Comparison of ENCODE assay signal across 20 cellular contexts in the genomic region with DNA sequence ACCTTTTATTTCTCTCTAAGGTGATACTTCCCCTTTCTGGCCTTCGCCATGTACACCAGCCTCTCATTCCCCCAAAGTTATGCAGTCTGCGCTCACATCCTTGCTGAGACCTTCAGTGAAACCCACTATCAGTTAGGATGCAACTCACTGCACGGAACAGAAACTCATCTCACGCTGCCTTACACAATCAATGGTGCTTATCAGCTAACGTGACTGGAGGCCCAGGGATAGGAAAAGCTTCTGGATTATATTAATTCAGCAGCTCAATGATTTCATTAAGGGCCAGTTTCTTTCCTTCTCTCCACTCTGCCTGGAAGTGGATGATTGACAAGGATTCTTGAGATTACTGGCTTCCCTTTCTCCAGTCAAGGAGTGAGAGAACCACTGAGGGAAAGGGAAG. TPM values are rescaled to one million over a fixed set of nuclear protein-coding genes. Genes with fewer than 3 reads are reported as not detected.
A peak's percentile ranks its signal among the peaks of the same experiment; 100 is the strongest.
DNase-seq lines count a peak whose midpoint lies in the region; ATAC-seq and TF ChIP-seq lines count a peak whose summit lies in the region.
"Had no signal": no experiment of that assay in that cellular context is flagged by ENCODE, and none has a peak within 500 bp of the region (broad histone marks: within the 10 kb centered on the region; RNA-seq: fewer than 3 reads in every experiment).

No MANE protein-coding gene starts in this region.

- TF ChIP-seq EP300 in SK-N-SH (IDR thresholded peaks at IDR 0.05; ENCODE audit: borderline replicate concordance in 1 of 2, low read depth in 1 of 2, low read length in 1 of 2), result peak in 1 of 2 experiments; percentile 64; a peak in 1 of 4 replicates

- 49 to 55% methylated on average over 5 of the region's 5 CpGs for WGBS in heart right ventricle, 2 donors
- WGBS in SK-N-SH (ENCODE audit: low lambda C conversion rate), result 68% methylated on average over 5 of the region's 5 CpGs

- TF ChIP-seq CTCF in heart right ventricle (IDR thresholded peaks at IDR 0.05) (no peak), SK-N-SH (IDR thresholded peaks at IDR 0.05) (no peak), fibroblast of pulmonary artery (IDR thresholded peaks at IDR 0.05; ENCODE audit: low read length, missing control alignments) (no peak), nephron progenitor cell (IDR thresholded peaks at IDR 0.05) (no peak)

- H3K27me3 ChIP-seq in heart right ventricle (no peaks in the 10 kb centered on the region), SK-N-SH (ENCODE audit: insufficient read depth) (no peaks in the 10 kb centered on the region)
- no peaks in the 10 kb centered on the region for H3K27me3 ChIP-seq in naive thymus-derived CD4-positive, alpha-beta T cell (ENCODE audit: control insufficient read depth in 2 of 2, insufficient read depth in 2 of 2, low read length in 2 of 2)
- H3K27me3 ChIP-seq: SJCRH30 had no signal

- CTCF ChIA-PET in SK-N-SH (lab: Yijun Ruan, JAX), result interaction anchor here (0.6 kb wide), 1 partner anchor 26 kb away, joined by 3 read pairs; no protein-coding TSS in a partner anchor
- CTCF ChIA-PET in naive thymus-derived CD4-positive, alpha-beta T cell (lab: Charles Lee), result no interaction called here

- H3K4me2 ChIP-seq in SK-N-SH, result no peak overlapping the region
- H3K4me2 ChIP-seq: A549 had no signal

- H3K36me3 ChIP-seq in heart right ventricle (no peaks in the 10 kb centered on the region), SK-N-SH (replicated peaks in 1 of 2; ENCODE audit: control insufficient read depth in 1 of 2, insufficient read depth in 2 of 2, low read length in 1 of 2) (peaks cover 21 to 47% of the 10 kb centered on the region in 2 experiments)
- no peaks in the 10 kb centered on the region for H3K36me3 ChIP-seq in naive thymus-derived CD4-positive, alpha-beta T cell (ENCODE audit: control insufficient read depth in 2 of 3, insufficient read depth in 3 of 3, low read length in 3 of 3)
- H3K36me3 ChIP-seq: SJCRH30 had no signal

- peak overlapping the region; percentile 1 for H3K27ac Mint-ChIP-seq in nephron progenitor cell
- no peak overlapping the region for H3K27ac Mint-ChIP-seq in naive thymus-derived CD4-positive, alpha-beta T cell
- no peak overlapping the region for H3K27ac Mint-ChIP-seq in natural killer cell treated with Interleukin-12 subunit alpha and Interleukin-12 subunit beta and Interleukin-15 and Interleukin-18, amount 100 ng/mL, for 72 hours
- H3K27ac Mint-ChIP-seq: IgD-negative memory B cell had no signal

- peaks cover 16% of the 10 kb centered on the region for H3F3A ChIP-seq in SK-N-SH (replicated peaks; ENCODE audit: insufficient read depth)

- H3K27ac ChIP-seq in heart right ventricle, result peak overlapping the region in 8 of 10 donors; percentile 1 to 92 (median 59)
- H3K27ac ChIP-seq in SK-N-SH (ENCODE audit: low read depth in 2 of 2, low read length in 1 of 2), result no peak overlapping the region
- H3K27ac ChIP-seq in naive thymus-derived CD4-positive, alpha-beta T cell (ENCODE audit: low read depth, low read length), result no peak overlapping the region
- H3K27ac ChIP-seq: A549, SJCRH30 had no signal

- H3K4me3 ChIP-seq in heart right ventricle, result no peak overlapping the region
- no peak overlapping the region for H3K4me3 ChIP-seq in SK-N-SH (ENCODE audit: low read depth in 2 of 2, low read length in 1 of 2)
- no peak overlapping the region for H3K4me3 ChIP-seq in fibroblast of pulmonary artery (replicated peaks; ENCODE audit: low read depth, low read length)
- H3K4me3 ChIP-seq in naive thymus-derived CD4-positive, alpha-beta T cell (ENCODE audit: low read length), result no peak overlapping the region
- H3K4me3 ChIP-seq: A549, SJCRH30 had no signal

- H2AFZ ChIP-seq in SK-N-SH (ENCODE audit: low read depth), result no peak overlapping the region

- H3K4me1 Mint-ChIP-seq in nephron progenitor cell, result peaks cover 39% of the 10 kb centered on the region
- peaks cover 0 to 5% (median 0%) of the 10 kb centered on the region in 7 donors for H3K4me1 Mint-ChIP-seq in naive thymus-derived CD4-positive, alpha-beta T cell
- H3K4me1 Mint-ChIP-seq in natural killer cell treated with Interleukin-12 subunit alpha and Interleukin-12 subunit beta and Interleukin-15 and Interleukin-18, amount 100 ng/mL, for 72 hours (ENCODE audit: low read depth in 2 of 2), result no peaks in the 10 kb centered on the region
- H3K4me1 Mint-ChIP-seq: IgD-negative memory B cell had no signal

- H3K9me3 Mint-ChIP-seq in nephron progenitor cell, result no peaks in the 10 kb centered on the region
- peaks cover 0 to 10% (median 3%) of the 10 kb centered on the region in 11 donors for H3K9me3 Mint-ChIP-seq in naive thymus-derived CD4-positive, alpha-beta T cell
- peaks cover 5% of the 10 kb centered on the region for H3K9me3 Mint-ChIP-seq in natural killer cell treated with Interleukin-12 subunit alpha and Interleukin-12 subunit beta and Interleukin-15 and Interleukin-18, amount 100 ng/mL, for 72 hours

- peak; percentile 16; the same call in 1 of the 2 replicates for TF ChIP-seq RAD21 in SK-N-SH (IDR thresholded peaks at IDR 0.05; ENCODE audit: low read length)

- H3K9me3 ChIP-seq in heart right ventricle (no peaks in the 10 kb centered on the region), SK-N-SH (no peaks in the 10 kb centered on the region)
- no peaks in the 10 kb centered on the region for H3K9me3 ChIP-seq in naive thymus-derived CD4-positive, alpha-beta T cell (ENCODE audit: control insufficient read depth in 2 of 3, low read length in 3 of 3)
- H3K9me3 ChIP-seq: A549, SJCRH30 had no signal

- peaks cover 100% of the 10 kb centered on the region for H3K79me2 ChIP-seq in SK-N-SH (ENCODE audit: insufficient read depth)

- H3K36me3 Mint-ChIP-seq in nephron progenitor cell (ENCODE audit: low read depth), result peaks cover 28% of the 10 kb centered on the region
- H3K36me3 Mint-ChIP-seq in naive thymus-derived CD4-positive, alpha-beta T cell, result no peaks in the 10 kb centered on the region
- no peaks in the 10 kb centered on the region for H3K36me3 Mint-ChIP-seq in natural killer cell treated with Interleukin-12 subunit alpha and Interleukin-12 subunit beta and Interleukin-15 and Interleukin-18, amount 100 ng/mL, for 72 hours
- H3K36me3 Mint-ChIP-seq: IgD-negative memory B cell had no signal

- no peak overlapping the region for H3K4me3 Mint-ChIP-seq in nephron progenitor cell
- no peak overlapping the region for H3K4me3 Mint-ChIP-seq in naive thymus-derived CD4-positive, alpha-beta T cell
- no peak overlapping the region for H3K4me3 Mint-ChIP-seq in natural killer cell treated with Interleukin-12 subunit alpha and Interleukin-12 subunit beta and Interleukin-15 and Interleukin-18, amount 100 ng/mL, for 72 hours
- H3K4me3 Mint-ChIP-seq: IgD-negative memory B cell had no signal

- H4K20me1 ChIP-seq in SK-N-SH (ENCODE audit: insufficient read depth), result peaks cover 83% of the 10 kb centered on the region

- DNase-seq in heart right ventricle (no peak), Right ventricle myocardium inferior (ENCODE audit: missing footprints) (no peak), SK-N-SH (peak; percentile 44), fibroblast of pulmonary artery (ENCODE audit: low read depth) (peak; percentile 49), nephron progenitor cell (no peak), NCI-H1048 (lab: John Stamatoyannopoulos, UW) (no peak)
- DNase-seq in naive thymus-derived CD4-positive, alpha-beta T cell, result no peak
- DNase-seq in natural killer cell treated with Interleukin-12 subunit alpha and Interleukin-12 subunit beta and Interleukin-15 and Interleukin-18, amount 100 ng/mL, for 72 hours (ENCODE audit: low spot score), result no peak
- DNase-seq: C1 segment of cervical spinal cord, GDM1, GOT3, Kasumi-1, NCI-H1417, NCI-H1930, NCI-H446, NCI-H69, RPMI8226, SJCRH30 had no signal

- H3K27me3 Mint-ChIP-seq in nephron progenitor cell (ENCODE audit: low read depth, poor library complexity), result no peaks in the 10 kb centered on the region
- H3K27me3 Mint-ChIP-seq in naive thymus-derived CD4-positive, alpha-beta T cell, result no peaks in the 10 kb centered on the region
- H3K27me3 Mint-ChIP-seq in natural killer cell treated with Interleukin-12 subunit alpha and Interleukin-12 subunit beta and Interleukin-15 and Interleukin-18, amount 100 ng/mL, for 72 hours, result no peaks in the 10 kb centered on the region
- H3K27me3 Mint-ChIP-seq: IgD-negative memory B cell had no signal

- peak in 2 of 8 donors; percentile 4 to 14 for ATAC-seq in heart right ventricle
- ATAC-seq in Right ventricle myocardium inferior, result no peak
- no peak for ATAC-seq in naive thymus-derived CD4-positive, alpha-beta T cell
- no peak for ATAC-seq in natural killer cell treated with Interleukin-12 subunit alpha and Interleukin-12 subunit beta and Interleukin-15 and Interleukin-18, amount 100 ng/mL, for 72 hours
- ATAC-seq: A549 had no signal

- H3K9me2 ChIP-seq in SK-N-SH, result no peaks in the 10 kb centered on the region

- H3K4me1 ChIP-seq in heart right ventricle (peaks cover 0 to 67% (median 24%) of the 10 kb centered on the region in 9 donors), SK-N-SH (ENCODE audit: control insufficient read depth in 1 of 2, insufficient read depth in 2 of 2, low read depth in 1 of 2, low read length in 1 of 2) (peaks cover 7 to 16% of the 10 kb centered on the region in 2 experiments; a peak in 3 of 4 replicates)
- H3K4me1 ChIP-seq in naive thymus-derived CD4-positive, alpha-beta T cell (ENCODE audit: control insufficient read depth in 2 of 2, insufficient read depth in 2 of 2, low read length in 2 of 2), result no peaks in the 10 kb centered on the region
- H3K4me1 ChIP-seq: SJCRH30 had no signal

- intact Hi-C loops in heart right ventricle (cut with DNase I), result no loop called here
- intact Hi-C loops in Right ventricle myocardium inferior (cut with DNase I), result no loop called here
- intact Hi-C loops in naive thymus-derived CD4-positive, alpha-beta T cell (cut with micrococcal nuclease), result no loop called here

- no peak overlapping the region for H3K9ac ChIP-seq in SK-N-SH

- POLR2A ChIA-PET in SK-N-SH (lab: Yijun Ruan, JAX), result no interaction called here
- POLR2A ChIA-PET in naive thymus-derived CD4-positive, alpha-beta T cell (lab: Charles Lee), result no interaction called here

TF ChIP-seq in SK-N-SH, 30 proteins besides CTCF, POLR2A, EP300 and RAD21 (continues in another document):
- TF ChIP-seq CHD2 (IDR thresholded peaks at IDR 0.05; ENCODE audit: low read length, partially characterized antibody) (peak; percentile 61), RCOR1 (IDR thresholded peaks at IDR 0.05; ENCODE audit: low read length) (peak; percentile 81; the same call in 1 of the 2 replicates), TAF1 (IDR thresholded peaks at IDR 0.05; ENCODE audit: borderline replicate concordance, low read depth, low read length) (no peak), GATA2 (CRISPR knock-in tag; IDR thresholded peaks at IDR 0.05) (peak; percentile 92)

RNA-seq across cellular contexts. Expression of a gene that starts 44.8 kb away (rescaled TPM):
- total RNA-seq in heart right ventricle (100 to 1,000 TPM; 325 to 575 (median 518) TPM), Right ventricle myocardium inferior (293 TPM)
- polyA plus RNA-seq in heart right ventricle (100 to 1,000 TPM in 1 of 2 donors, 10 to 100 TPM in 1; 50.3 to 101 TPM), SK-N-SH (2012; rRNA removed) (146 and 186 TPM in 2 replicates)
- 189 and 223 TPM in 2 replicates for polyA plus RNA-seq in SK-N-SH (2012; cell fraction: cytosol; rRNA removed)
- polyA plus RNA-seq in SK-N-SH (2012; cell fraction: nucleus; rRNA removed), result 62.9 and 131 TPM in 2 replicates
- under 1 TPM in 3 of 5 experiments, not detected in 2; 0.15 to 0.27 (median 0.19) TPM for total RNA-seq in naive thymus-derived CD4-positive, alpha-beta T cell
- under 1 TPM; 0.05 to 0.45 TPM for polyA plus RNA-seq in naive thymus-derived CD4-positive, alpha-beta T cell
- 1 to 10 TPM in 1 of 2 donors, not detected in 1; 1.4 TPM for total RNA-seq in natural killer cell treated with Interleukin-12 subunit alpha and Interleukin-12 subunit beta and Interleukin-15 and Interleukin-18, amount 100 ng/mL, for 72 hours
- polyA plus RNA-seq: IgD-negative memory B cell had no signal

Comparison
In these comparisons a context has a peak if more than half of its experiments do, and no peak if none do; other contexts are left out.
1. DNase-seq: peak in SK-N-SH (single experiment) and fibroblast of pulmonary artery (single experiment); none in heart right ventricle (0 of 2), Right ventricle myocardium inferior (single experiment), nephron progenitor cell (single experiment), NCI-H1048 (single experiment), naive thymus-derived CD4-positive, alpha-beta T cell (0 of 9) and natural killer cell treated with Interleukin-12 subunit alpha and Interleukin-12 subunit beta and Interleukin-15 and Interleukin-18, amount 100 ng/mL, for 72 hours (single experiment).
2. H3K27ac ChIP-seq: peak in heart right ventricle (8 of 10); none in SK-N-SH (0 of 2) and naive thymus-derived CD4-positive, alpha-beta T cell (single experiment).
3. RNA of a gene that starts 44.8 kb away (total RNA-seq): 325 to 575 TPM in heart right ventricle and 293 TPM in Right ventricle myocardium inferior (single experiment); 1.4 TPM in natural killer cell treated with Interleukin-12 subunit alpha and Interleukin-12 subunit beta and Interleukin-15 and Interleukin-18, amount 100 ng/mL, for 72 hours and 0.15 to 0.27 TPM in naive thymus-derived CD4-positive, alpha-beta T cell; every median in the first group is over 100 times any median in the second.